In genomic region chr12:6052940-6053329, GRCh38 we compare ENCODE assay signal across 22 cellular contexts.
DNase-seq lines count a peak whose midpoint lies in the region; TF ChIP-seq lines count a peak whose summit lies in the region.
"Had no signal": no experiment of that assay in that cellular context is flagged by ENCODE, and none has a peak within 500 bp of the region (broad histone marks: within the 10 kb centered on the region; RNA-seq: fewer than 3 reads in every experiment).

No MANE protein-coding gene starts in this region.

- H3K4me1 ChIP-seq in mesenchymal stem cell (ENCODE audit: control insufficient read depth, insufficient read depth, low read depth, low read length) (peaks cover 23% of the 10 kb centered on the region), suprapubic skin (peaks cover 9% of the 10 kb centered on the region)
- H3K4me1 ChIP-seq: A549, prostate gland had no signal

- H4K91ac ChIP-seq in mesenchymal stem cell (ENCODE audit: low read length): no peak overlapping the region

- no peak for TF ChIP-seq POLR2A in suprapubic skin (IDR thresholded peaks at IDR 0.05)

- no peak overlapping the region for H3K27ac Mint-ChIP-seq in CD14-positive monocyte
- H3K27ac Mint-ChIP-seq: activated CD4-positive, alpha-beta T cell treated with anti-CD3 and anti-CD28 coated beads, Interleukin-2, amount 10 ng/mL, durations not matched to agents 7 days and 5 days; activated CD8-positive, alpha-beta memory T cell treated with anti-CD3 and anti-CD28 coated beads, Interleukin-2, amount 10 ng/mL, durations not matched to agents 7 days and 5 days; activated naive CD8-positive, alpha-beta T cell treated with anti-CD3 and anti-CD28 coated beads for 36 hours; activated T-helper 1 cell treated with anti-CD3 and anti-CD28 coated beads, Interleukin-12 subunit alpha, Interleukin-12 subunit beta, Interleukin-2, Interleukin-4 antibody, amounts not matched to agents 30 ng/mL and 10 ng/mL and 1 ng/mL, durations not matched to agents 14 hours and 24 hours and 36 hours had no signal

- no peaks in the 10 kb centered on the region for H3K36me3 ChIP-seq in mesenchymal stem cell (ENCODE audit: control insufficient read depth in 1 of 2, insufficient read depth in 2 of 2, low read depth in 1 of 2, low read length in 2 of 2)
- H3K36me3 ChIP-seq in suprapubic skin: no peaks in the 10 kb centered on the region
- H3K36me3 ChIP-seq: prostate gland had no signal

- H3K9me3 Mint-ChIP-seq in CD14-positive monocyte: no peaks in the 10 kb centered on the region
- H3K9me3 Mint-ChIP-seq: activated CD4-positive, alpha-beta T cell treated with anti-CD3 and anti-CD28 coated beads, Interleukin-2, amount 10 ng/mL, durations not matched to agents 7 days and 5 days; activated naive CD8-positive, alpha-beta T cell treated with anti-CD3 and anti-CD28 coated beads for 36 hours; activated T-helper 1 cell treated with anti-CD3 and anti-CD28 coated beads, Interleukin-12 subunit alpha, Interleukin-12 subunit beta, Interleukin-2, Interleukin-4 antibody, amounts not matched to agents 30 ng/mL and 10 ng/mL and 1 ng/mL, durations not matched to agents 14 hours and 24 hours and 36 hours had no signal

- no peak overlapping the region for H3K14ac ChIP-seq in mesenchymal stem cell (ENCODE audit: low read length in 2 of 2)

- H3K4me3 ChIP-seq in cardiac fibroblast (replicated peaks in 1 of 2; ENCODE audit: low read depth in 2 of 2, low read length in 2 of 2) (no peak overlapping the region), mesenchymal stem cell (ENCODE audit: insufficient read depth in 1 of 2, low read depth in 1 of 2, low read length in 2 of 2) (no peak overlapping the region), suprapubic skin (no peak overlapping the region)
- H3K4me3 ChIP-seq: A549, body of pancreas, coronary artery, esophagus muscularis mucosa, gastroesophageal sphincter, prostate gland had no signal

- H3K27ac ChIP-seq in mesenchymal stem cell (ENCODE audit: low read length, poor library complexity, severe bottlenecking) (peak overlapping the region; percentile 92), suprapubic skin (no peak overlapping the region)
- H3K27ac ChIP-seq: A549, esophagus muscularis mucosa, prostate gland had no signal

- peak; percentile 61 for DNase-seq in AG20443 (ENCODE audit: low spot score)
- DNase-seq in HT1080 (ENCODE audit: low read depth): peak; percentile 22
- DNase-seq in cardiac fibroblast (ENCODE audit: low read depth in 2 of 2): peak; percentile 35 to 40
- no peak for DNase-seq in mesenchymal stem cell
- no peak for DNase-seq in CD14-positive monocyte (ENCODE audit: low spot score)
- DNase-seq in nucleus accumbens (lab: John Stamatoyannopoulos, UW): no peak
- DNase-seq in NCI-H1694 treated with DMSO at 0.1 percent for 48 hours (lab: John Stamatoyannopoulos, UW): no peak
- no peak for DNase-seq in suprapubic skin (ENCODE audit: low spot score in 2 of 2)
- DNase-seq: activated CD4-positive, alpha-beta T cell treated with anti-CD3 and anti-CD28 coated beads, Interleukin-2, amount 10 ng/mL, durations not matched to agents 7 days and 5 days; activated CD8-positive, alpha-beta memory T cell treated with anti-CD3 and anti-CD28 coated beads, Interleukin-2, amount 10 ng/mL, durations not matched to agents 7 days and 5 days; activated naive CD8-positive, alpha-beta T cell treated with anti-CD3 and anti-CD28 coated beads for 36 hours; DND-41; NCI-H1092 treated with DMSO at 0.1 percent for 48 hours; stimulated activated CD8-positive, alpha-beta memory T cell treated with anti-CD3 and anti-CD28 coated beads, Interleukin-4, amount 100 ng/mL, for 48 hours; T-helper 9 cell had no signal

- H3K18ac ChIP-seq in mesenchymal stem cell (ENCODE audit: low read depth in 1 of 2, low read length in 2 of 2): no peak overlapping the region

- H3K4me2 ChIP-seq in mesenchymal stem cell (ENCODE audit: low read length, poor library complexity, severe bottlenecking): no peak overlapping the region
- H3K4me2 ChIP-seq: A549 had no signal

- H3K23ac ChIP-seq in mesenchymal stem cell (ENCODE audit: low read length in 2 of 2): no peak overlapping the region

- peaks cover 15 to 23% (median 23%) of the 10 kb centered on the region in 3 donors for H3K27me3 Mint-ChIP-seq in CD14-positive monocyte (ENCODE audit: low read depth in 3 of 3)

- no peak for TF ChIP-seq CTCF in cardiac fibroblast (IDR thresholded peaks at IDR 0.05; ENCODE audit: low read depth, low read length)
- TF ChIP-seq CTCF in CD14-positive monocyte (IDR thresholded peaks at IDR 0.05): no peak
- no peak for TF ChIP-seq CTCF in suprapubic skin (IDR thresholded peaks at IDR 0.05)

- no peak for TF ChIP-seq EP300 in suprapubic skin (IDR thresholded peaks at IDR 0.05)

- H2BK15ac ChIP-seq in mesenchymal stem cell (ENCODE audit: low read depth, poor library complexity, severe bottlenecking): no peak overlapping the region

- H3K4me3 Mint-ChIP-seq in CD14-positive monocyte: no peak overlapping the region
- H3K4me3 Mint-ChIP-seq: activated CD4-positive, alpha-beta T cell treated with anti-CD3 and anti-CD28 coated beads, Interleukin-2, amount 10 ng/mL, durations not matched to agents 7 days and 5 days; activated CD8-positive, alpha-beta memory T cell treated with anti-CD3 and anti-CD28 coated beads, Interleukin-2, amount 10 ng/mL, durations not matched to agents 7 days and 5 days; activated naive CD8-positive, alpha-beta T cell treated with anti-CD3 and anti-CD28 coated beads for 36 hours; activated T-helper 1 cell treated with anti-CD3 and anti-CD28 coated beads, Interleukin-12 subunit alpha, Interleukin-12 subunit beta, Interleukin-2, Interleukin-4 antibody, amounts not matched to agents 30 ng/mL and 10 ng/mL and 1 ng/mL, durations not matched to agents 14 hours and 24 hours and 36 hours had no signal

- intact Hi-C loops in CD14-positive monocyte (cut with micrococcal nuclease): no loop called here

- H2AK5ac ChIP-seq in mesenchymal stem cell (ENCODE audit: low read length, severe bottlenecking): peak overlapping the region; percentile 71

- H3K27me3 ChIP-seq in mesenchymal stem cell (ENCODE audit: control insufficient read depth in 1 of 2, insufficient read depth in 1 of 2, low read length in 2 of 2) (peaks cover 0 to 13% of the 10 kb centered on the region in 2 experiments), suprapubic skin (peaks cover 7% of the 10 kb centered on the region)
- H3K27me3 ChIP-seq: body of pancreas had no signal

- H2BK120ac ChIP-seq in mesenchymal stem cell (ENCODE audit: low read depth, low read length): no peak overlapping the region

- no peak overlapping the region for H4K8ac ChIP-seq in mesenchymal stem cell (ENCODE audit: low read length)

- no peak overlapping the region for H3K9ac ChIP-seq in mesenchymal stem cell (ENCODE audit: low read length)

- H3K36me3 Mint-ChIP-seq in CD14-positive monocyte: no peaks in the 10 kb centered on the region
- H3K36me3 Mint-ChIP-seq: activated CD8-positive, alpha-beta memory T cell treated with anti-CD3 and anti-CD28 coated beads, Interleukin-2, amount 10 ng/mL, durations not matched to agents 7 days and 5 days; activated naive CD8-positive, alpha-beta T cell treated with anti-CD3 and anti-CD28 coated beads for 36 hours had no signal

- H3K79me1 ChIP-seq in mesenchymal stem cell (replicated peaks; ENCODE audit: low read length, poor library complexity, severe bottlenecking): no peaks in the 10 kb centered on the region

- WGBS in mesenchymal stem cell: 93% methylated on average over 4 of the region's 4 CpGs
- 97% methylated on average over 4 of the region's 4 CpGs for WGBS in suprapubic skin

- no peak overlapping the region for H2AFZ ChIP-seq in mesenchymal stem cell (ENCODE audit: low read depth, low read length)

- H2BK5ac ChIP-seq in mesenchymal stem cell (ENCODE audit: low read depth, low read length, poor library complexity, severe bottlenecking): peak overlapping the region; percentile 88

- H3K9me3 ChIP-seq in mesenchymal stem cell (ENCODE audit: control insufficient read depth, low read length) (no peaks in the 10 kb centered on the region), suprapubic skin (no peaks in the 10 kb centered on the region)
- H3K9me3 ChIP-seq: A549, body of pancreas, esophagus muscularis mucosa, gastroesophageal sphincter, prostate gland had no signal

- peaks cover 11% of the 10 kb centered on the region for H3K4me1 Mint-ChIP-seq in CD14-positive monocyte
- H3K4me1 Mint-ChIP-seq: activated CD4-positive, alpha-beta T cell treated with anti-CD3 and anti-CD28 coated beads, Interleukin-2, amount 10 ng/mL, durations not matched to agents 7 days and 5 days; activated CD8-positive, alpha-beta memory T cell treated with anti-CD3 and anti-CD28 coated beads, Interleukin-2, amount 10 ng/mL, durations not matched to agents 7 days and 5 days had no signal

- no peak overlapping the region for H3K4ac ChIP-seq in mesenchymal stem cell (ENCODE audit: low read depth in 1 of 2, low read length in 2 of 2)

- no peak overlapping the region for H2BK12ac ChIP-seq in mesenchymal stem cell (ENCODE audit: low read length in 2 of 2)

Comparison
In these comparisons a context has a peak if more than half of its experiments do, and no peak if none do; other contexts are left out.
1. DNase-seq: peak in AG20443 (single experiment), HT1080 (single experiment) and cardiac fibroblast (2 of 2); none in mesenchymal stem cell (single experiment), CD14-positive monocyte (single experiment), nucleus accumbens (0 of 56), NCI-H1694 treated with DMSO at 0.1 percent for 48 hours (single experiment) and suprapubic skin (0 of 2).